ENCODE assay signal across 20 cellular contexts in the genomic region with DNA sequence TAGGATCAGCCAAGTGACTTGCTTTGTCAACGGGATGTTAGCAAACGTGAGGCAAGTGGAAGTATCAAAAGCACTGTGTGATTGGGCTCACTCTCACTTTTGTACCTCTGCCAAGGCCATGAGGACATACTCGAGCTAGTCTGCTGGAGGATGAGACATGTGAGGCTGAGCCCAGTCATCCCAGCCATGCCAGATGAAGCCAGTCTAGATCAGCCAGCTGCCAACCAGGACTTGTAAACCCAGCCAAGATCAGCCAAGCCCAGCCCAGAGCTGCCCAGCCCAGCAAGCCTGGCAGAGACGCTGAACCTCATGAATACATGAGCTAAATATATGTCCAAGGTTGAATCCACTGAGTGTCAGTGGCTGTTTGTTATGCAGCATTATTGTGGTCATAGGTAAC.
DNase-seq lines count a peak whose midpoint lies in the region; ATAC-seq, FAIRE-seq and TF ChIP-seq lines count a peak whose summit lies in the region.
"Had no signal": no experiment of that assay in that cellular context is flagged by ENCODE, and none has a peak within 500 bp of the region (broad histone marks: within the 10 kb centered on the region; RNA-seq: fewer than 3 reads in every experiment).

No MANE protein-coding gene starts in this region.

- BruUV-seq in HCT116 (replicated peaks; lab: Mats Ljungman, UMichigan), result no TSS peak

- CTCF ChIA-PET in HCT116 (lab: Charles Lee) (interaction anchor here (1.6 kb wide), 1 partner anchor 250 kb away, joined by 3 read pairs; no protein-coding TSS in a partner anchor), H1 (lab: Charles Lee; ENCODE audit: partially characterized antibody) (interaction anchor here (1.6 to 3.5 kb wide), 3 partner anchors 12 to 100 kb away, joined by 3 to 17 read pairs (median 4); no protein-coding TSS in a partner anchor)

- peaks cover 79% of the 10 kb centered on the region for H3K4me1 Mint-ChIP-seq in neural progenitor cell

- H2AK5ac ChIP-seq in H1 (ENCODE audit: low read depth, low read length), result no peak overlapping the region

- H4K8ac ChIP-seq in H1 (ENCODE audit: extremely low read depth, insufficient read depth, low read length), result no peak overlapping the region; the same call in 1 of the 2 replicates

- no peaks in the 10 kb centered on the region for H3K9me2 ChIP-seq in HCT116 (ENCODE audit: insufficient read depth)

- no peak overlapping the region for H3K4ac ChIP-seq in H1 (replicated peaks; ENCODE audit: insufficient read length, low read depth, low read length)

- H2BK5ac ChIP-seq in H1 (ENCODE audit: low read depth, low read length), result no peak overlapping the region

- no peak for FAIRE-seq in H1 (lab: Jason Lieb, UNC)
- FAIRE-seq: A549 had no signal

- H3K79me2 ChIP-seq in HCT116 (ENCODE audit: insufficient read depth, low read length) (no peaks in the 10 kb centered on the region), H1 (ENCODE audit: control insufficient read depth in 1 of 2, insufficient read depth in 2 of 2, low read length in 2 of 2) (no peaks in the 10 kb centered on the region), neural progenitor cell (ENCODE audit: low read depth) (no peaks in the 10 kb centered on the region)

- no peak overlapping the region for H3K18ac ChIP-seq in H1 (ENCODE audit: extremely low read depth, low read length)

- peaks cover 2% of the 10 kb centered on the region; the same call in 1 of the 2 replicates for H3K23me2 ChIP-seq in H1 (ENCODE audit: low read depth, low read length)

- RAD21 ChIA-PET in HCT116 (lab: Charles Lee; ENCODE audit: low non-redundant PET in 1 of 2, low total read pairs in 2 of 2, uncharacterized antibody in 2 of 2, unreplicated experiment in 2 of 2), result no interaction called here

- DNase-seq in HCT116 (ENCODE audit: low read depth, low spot score), result no peak
- peak; percentile 58 for DNase-seq in MG63
- DNase-seq in H1 (ENCODE audit: low read depth in 1 of 2, low spot score in 2 of 2), result no peak
- no peak for DNase-seq in neural progenitor cell (ENCODE audit: low spot score)
- no peak for DNase-seq in NCI-H1105 treated with DMSO at 0.1 percent for 48 hours (lab: John Stamatoyannopoulos, UW)
- no peak for DNase-seq in SK-N-DZ (ENCODE audit: low spot score)
- DNase-seq in lower leg skin (ENCODE audit: low spot score in 2 of 2), result no peak
- DNase-seq: BE2C, DMS79, HCEC 1CT, KBM-7, NCI-H1105, NCI-H2029 treated with DMSO at 0.1 percent for 48 hours, NCI-H226, NCI-H526, Peyer's patch, SJCRH30 had no signal

- no peak overlapping the region for H3K4me3 Mint-ChIP-seq in neural progenitor cell
- H3K4me3 Mint-ChIP-seq: GM23338 had no signal

- POLR2A ChIA-PET in HCT116 (lab: Charles Lee) (no interaction called here), H1 (lab: Charles Lee; ENCODE audit: partially characterized antibody) (no interaction called here)

- H4K5ac ChIP-seq in H1 (ENCODE audit: insufficient read length, low read depth, low read length), result no peak overlapping the region

- H3K9me3 Mint-ChIP-seq in neural progenitor cell, result peaks cover 29% of the 10 kb centered on the region

- H3K27ac ChIP-seq in HCT116 (ENCODE audit: low read depth, low read length), result no peak overlapping the region
- no peak overlapping the region for H3K27ac ChIP-seq in H1 (ENCODE audit: low read depth, low read length)
- no peak overlapping the region for H3K27ac ChIP-seq in neural progenitor cell
- H3K27ac ChIP-seq: A549, Peyer's patch, SJCRH30 had no signal

- H3K4me1 ChIP-seq in HCT116 (ENCODE audit: control insufficient read depth in 1 of 2, insufficient read depth in 2 of 2, low read length in 2 of 2), result no peaks in the 10 kb centered on the region
- H3K4me1 ChIP-seq in H1 (replicated peaks in 1 of 4; ENCODE audit: control insufficient read depth in 3 of 4, insufficient read depth in 4 of 4, low read length in 3 of 4), result peaks cover 0 to 16% (median 7%) of the 10 kb centered on the region in 4 experiments; a peak in 6 of 7 replicates
- peaks cover 27% of the 10 kb centered on the region for H3K4me1 ChIP-seq in neural progenitor cell
- H3K4me1 ChIP-seq: A549, Peyer's patch had no signal

- intact Hi-C loops in HCT116 (cut with micrococcal nuclease), result no loop called here
- intact Hi-C loops in lower leg skin (cut with DNase I; ENCODE audit: low total_unique reads), result no loop called here

- H3K56ac ChIP-seq in H1 (replicated peaks; ENCODE audit: insufficient read length, low read depth, low read length), result no peak overlapping the region

- ATAC-seq in HCT116, result no peak
- no peak for ATAC-seq in HG03280 (IDR thresholded peaks at IDR 0.05; ENCODE audit: unreplicated experiment)
- ATAC-seq: A549, GM23338 had no signal

- H3K36me3 ChIP-seq in HCT116 (ENCODE audit: control insufficient read depth in 1 of 2, insufficient read depth in 2 of 2, low read length in 2 of 2), result no peaks in the 10 kb centered on the region
- no peaks in the 10 kb centered on the region for H3K36me3 ChIP-seq in MG63
- no peaks in the 10 kb centered on the region for H3K36me3 ChIP-seq in H1 (ENCODE audit: control insufficient read depth in 2 of 4, insufficient read depth in 4 of 4, low read length in 3 of 4)
- H3K36me3 ChIP-seq in neural progenitor cell, result no peaks in the 10 kb centered on the region
- H3K36me3 ChIP-seq: BE2C, Peyer's patch, SJCRH30 had no signal

- H3F3A ChIP-seq in neural progenitor cell (ENCODE audit: low read depth), result peaks cover 24% of the 10 kb centered on the region

- H3K14ac ChIP-seq in H1 (ENCODE audit: insufficient read length), result no peak overlapping the region

- H2AFZ ChIP-seq in HCT116 (ENCODE audit: low read depth, low read length, poor library complexity, severe bottlenecking), result no peak overlapping the region
- no peak overlapping the region for H2AFZ ChIP-seq in H1 (ENCODE audit: low read length)
- H2AFZ ChIP-seq in neural progenitor cell (replicated peaks), result no peak overlapping the region
- H2AFZ ChIP-seq: GM23338 had no signal

- 0 out of 2 replicates have a peak overlapping the region, but pooled peaks have one; percentile 1 for H2BK15ac ChIP-seq in H1 (ENCODE audit: low read length)

- H3K4me2 ChIP-seq in HCT116 (ENCODE audit: low read length) (no peak overlapping the region), H1 (ENCODE audit: insufficient read depth in 1 of 2, low read depth in 2 of 2, low read length in 2 of 2) (no peak overlapping the region), neural progenitor cell (no peak overlapping the region)
- H3K4me2 ChIP-seq: A549, GM23338 had no signal

- H3K9me3 ChIP-seq in HCT116 (ENCODE audit: control insufficient read depth in 1 of 2, insufficient read depth in 1 of 2, low read depth in 1 of 2, low read length in 2 of 2), result peaks cover 0 to 8% of the 10 kb centered on the region in 2 experiments; a peak in 1 of 4 replicates
- peaks cover 13% of the 10 kb centered on the region; the same call in 1 of the 2 replicates for H3K9me3 ChIP-seq in MG63
- H3K9me3 ChIP-seq in H1 (ENCODE audit: insufficient read depth in 2 of 2, low read depth in 1 of 2, low read length in 1 of 2), result peaks cover 6 to 8% of the 10 kb centered on the region in 2 experiments; a peak in 3 of 4 replicates
- H3K9me3 ChIP-seq in neural progenitor cell (ENCODE audit: low read depth), result no peaks in the 10 kb centered on the region
- H3K9me3 ChIP-seq: BE2C, Peyer's patch had no signal

- no peak overlapping the region for H3K9ac ChIP-seq in HCT116 (ENCODE audit: low read length)
- H3K9ac ChIP-seq in H1 (replicated peaks in 1 of 4; ENCODE audit: extremely low read depth in 1 of 4, low read depth in 3 of 4, low read length in 3 of 4), result no peak overlapping the region
- H3K9ac ChIP-seq in neural progenitor cell, result no peak overlapping the region

- H2BK20ac ChIP-seq in H1 (ENCODE audit: low read length), result no peak overlapping the region

- peak overlapping the region; percentile 74 for H3K27ac Mint-ChIP-seq in neural progenitor cell
- H3K27ac Mint-ChIP-seq: GM23338 had no signal

- TF ChIP-seq RAD21 in HCT116 (IDR thresholded peaks at IDR 0.05; ENCODE audit: low read depth), result no peak
- no peak for TF ChIP-seq RAD21 in H1 (IDR thresholded peaks at IDR 0.05 in 1 of 2, conservative IDR thresholded peaks at IDR 0.05 in 1 of 2; ENCODE audit: low read depth in 2 of 2, low read length in 2 of 2)

- peaks cover 30% of the 10 kb centered on the region for H3K27me3 Mint-ChIP-seq in neural progenitor cell (ENCODE audit: insufficient read depth, low read depth)

- H2BK120ac ChIP-seq in H1 (replicated peaks; ENCODE audit: low read depth, low read length), result no peak overlapping the region

- no peak overlapping the region for H3K23ac ChIP-seq in H1 (ENCODE audit: insufficient read length)

- H4K20me1 ChIP-seq in HCT116 (ENCODE audit: insufficient read depth) (no peaks in the 10 kb centered on the region), H1 (replicated peaks in 1 of 2; ENCODE audit: control insufficient read depth in 1 of 2, insufficient read depth in 2 of 2, low read length in 2 of 2) (no peaks in the 10 kb centered on the region), neural progenitor cell (ENCODE audit: low read depth) (no peaks in the 10 kb centered on the region)

- 82% methylated on average over 4 of the region's 4 CpGs; no CpG with 5 or more reads in 1 of the 2 experiments for WGBS in H1 (ENCODE audit: extremely low coverage in 1 of 2, insufficient coverage in 1 of 2, insufficient read length in 1 of 2, insufficient replicate concordance in 2 of 2, low coverage in 1 of 2, low lambda C conversion rate in 2 of 2, missing lambda C conversion rate in 1 of 2), 2 experiments
- 56 to 69% methylated on average over 4 of the region's 4 CpGs for WGBS in lower leg skin, 2 donors

- H3K36me3 Mint-ChIP-seq in neural progenitor cell, result peaks cover 7% of the 10 kb centered on the region

- no peak for TF ChIP-seq CTCF in HCT116 (IDR thresholded peaks at IDR 0.05 in 2 of 3, conservative IDR thresholded peaks at IDR 0.05 in 1 of 3; ENCODE audit: borderline replicate concordance in 1 of 3, insufficient read depth in 1 of 3, low read depth in 2 of 3, low read length in 2 of 3)
- TF ChIP-seq CTCF in H1 (IDR thresholded peaks at IDR 0.05; ENCODE audit: control extremely low read depth in 1 of 3, insufficient read depth in 1 of 3, low read depth in 1 of 3, low read length in 3 of 3), result no peak
- TF ChIP-seq CTCF in neural progenitor cell (IDR thresholded peaks at IDR 0.05), result no peak
- no peak for TF ChIP-seq CTCF in lower leg skin (IDR thresholded peaks at IDR 0.05)

- 0 out of 2 replicates have a peak overlapping the region, but pooled peaks have one; percentile 4 for H2BK12ac ChIP-seq in H1 (ENCODE audit: low read depth, low read length)

- H4K91ac ChIP-seq in H1 (replicated peaks; ENCODE audit: insufficient read length, low read length), result no peak overlapping the region

- no peaks in the 10 kb centered on the region for H3K27me3 ChIP-seq in HCT116 (ENCODE audit: insufficient read depth, low read length)
- no peaks in the 10 kb centered on the region for H3K27me3 ChIP-seq in MG63
- peaks cover 0 to 2% (median 0%) of the 10 kb centered on the region in 4 experiments; a peak in 1 of 7 replicates for H3K27me3 ChIP-seq in H1 (replicated peaks in 1 of 4; ENCODE audit: control insufficient read depth in 3 of 4, extremely low read depth in 1 of 4, insufficient read depth in 3 of 4, low read length in 3 of 4)
- H3K27me3 ChIP-seq in neural progenitor cell, result no peaks in the 10 kb centered on the region
- H3K27me3 ChIP-seq: BE2C, Peyer's patch, SJCRH30 had no signal

- H3K4me3 ChIP-seq in HCT116 (replicated peaks in 1 of 2; ENCODE audit: low read depth in 1 of 2, low read length in 2 of 2) (no peak overlapping the region), MG63 (no peak overlapping the region), H1 (ENCODE audit: extremely low read depth in 1 of 4, insufficient read depth in 2 of 4, low read depth in 3 of 4, low read length in 4 of 4) (no peak overlapping the region), neural progenitor cell (no peak overlapping the region), lower leg skin (ENCODE audit: low read depth, poor library complexity, severe bottlenecking) (no peak overlapping the region)
- H3K4me3 ChIP-seq: A549, GM23338, Peyer's patch, SJCRH30 had no signal

- TF ChIP-seq POLR2A in HCT116 (IDR thresholded peaks at IDR 0.05; ENCODE audit: borderline replicate concordance, extremely low read depth, insufficient read depth, insufficient read length) (no peak), H1 (IDR thresholded peaks at IDR 0.05; ENCODE audit: control extremely low read depth in 1 of 2, low read depth in 2 of 2, low read length in 2 of 2) (no peak), lower leg skin (IDR thresholded peaks at IDR 0.05) (no peak)

- H3K79me1 ChIP-seq in H1 (ENCODE audit: low read depth, low read length), result no peaks in the 10 kb centered on the region

- no peak for TF ChIP-seq EP300 in H1 (IDR thresholded peaks at IDR 0.05; ENCODE audit: borderline replicate concordance in 1 of 2, low read depth in 2 of 2, low read length in 2 of 2)
